ENCODE assay signal across 8 cellular contexts in the genomic region with DNA sequence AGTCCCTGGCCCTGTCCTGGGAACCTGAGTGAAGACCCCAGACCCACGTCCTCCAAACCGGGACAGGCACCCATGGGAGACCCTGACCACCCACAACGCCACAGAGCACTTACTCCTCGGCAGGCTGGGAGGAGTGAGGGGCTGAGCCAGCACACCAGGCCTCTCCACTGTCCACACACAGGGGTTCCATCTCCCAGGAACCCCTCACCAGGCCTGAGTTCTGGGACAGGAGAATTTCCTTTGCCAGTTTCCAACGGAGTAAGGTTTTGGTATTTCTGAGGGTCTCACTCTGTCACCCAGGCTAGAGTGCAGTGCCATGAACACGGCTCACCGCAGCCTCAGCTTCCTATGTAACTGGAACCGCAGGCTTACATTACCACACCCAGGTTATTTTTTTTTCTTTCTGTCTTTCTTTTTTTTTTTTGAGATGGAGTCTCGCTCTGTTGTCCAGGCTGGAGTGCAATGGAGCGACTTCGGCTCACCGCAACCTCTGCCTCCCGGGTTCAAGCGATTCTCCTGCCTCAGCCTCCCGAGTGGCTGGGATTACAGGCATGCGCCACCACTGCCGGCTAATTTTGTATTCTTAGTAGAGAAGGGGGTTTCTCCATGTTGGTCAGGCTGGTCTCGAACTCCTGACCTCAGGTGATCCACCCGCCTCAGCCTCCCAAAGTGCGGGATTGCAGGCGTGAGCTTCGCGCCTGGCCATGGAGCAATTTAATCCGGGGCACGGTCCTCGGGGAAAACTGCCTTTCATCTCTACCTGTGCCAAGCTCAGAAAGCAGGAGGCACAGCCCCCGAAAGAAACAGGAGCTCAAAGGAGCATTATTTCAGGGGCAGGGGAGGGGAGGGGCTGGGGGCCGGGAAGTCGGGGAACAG. TPM values are rescaled to one million over a fixed set of nuclear protein-coding genes. Genes with fewer than 3 reads are reported as not detected.
DNase-seq lines count a peak whose midpoint lies in the region; ATAC-seq and TF ChIP-seq lines count a peak whose summit lies in the region.

No MANE protein-coding gene starts in this region.

- peaks cover 25% of the 10 kb centered on the region for H3K4me1 Mint-ChIP-seq in activated CD4-positive, alpha-beta T cell treated with anti-CD3 and anti-CD28 coated beads, Interleukin-2, amount 10 ng/mL, durations not matched to agents 7 days and 5 days
- H3K4me1 Mint-ChIP-seq in activated naive CD8-positive, alpha-beta T cell treated with anti-CD3 and anti-CD28 coated beads, Interleukin-2, amount 50 U/mL, for 24 hours = peaks cover 26% of the 10 kb centered on the region
- peaks cover 15 to 24% of the 10 kb centered on the region in 2 donors for H3K4me1 Mint-ChIP-seq in immature natural killer cell

- peak overlapping the region; percentile 59 to 68 for H3K27ac ChIP-seq in testis

- 73 to 74% methylated on average over 22 to 29 of the region's 29 CpGs for WGBS in testis, 2 donors

- peaks cover 4% of the 10 kb centered on the region for H3K36me3 Mint-ChIP-seq in activated CD4-positive, alpha-beta T cell treated with anti-CD3 and anti-CD28 coated beads, Interleukin-2, amount 10 ng/mL, durations not matched to agents 7 days and 5 days (ENCODE audit: low read depth)
- H3K36me3 Mint-ChIP-seq in activated naive CD8-positive, alpha-beta T cell treated with anti-CD3 and anti-CD28 coated beads, Interleukin-2, amount 50 U/mL, for 24 hours (ENCODE audit: low read depth) = no peaks in the 10 kb centered on the region
- H3K36me3 Mint-ChIP-seq in immature natural killer cell = no peaks in the 10 kb centered on the region

- TF ChIP-seq CTCF in testis (IDR thresholded peaks at IDR 0.05) = no peak

- H3K4me1 ChIP-seq in testis = peaks cover 35% of the 10 kb centered on the region

- peaks cover 4% of the 10 kb centered on the region for H3K27me3 Mint-ChIP-seq in activated CD4-positive, alpha-beta T cell treated with anti-CD3 and anti-CD28 coated beads, Interleukin-2, amount 10 ng/mL, durations not matched to agents 7 days and 5 days
- H3K27me3 Mint-ChIP-seq in activated naive CD8-positive, alpha-beta T cell treated with anti-CD3 and anti-CD28 coated beads, Interleukin-2, amount 50 U/mL, for 24 hours = no peaks in the 10 kb centered on the region
- peaks cover 6 to 11% (median 8%) of the 10 kb centered on the region in 3 donors for H3K27me3 Mint-ChIP-seq in immature natural killer cell (ENCODE audit: low read depth in 3 of 3)

- CTCF ChIA-PET in activated CD4-positive, alpha-beta T cell treated with anti-CD3 and anti-CD28 coated beads, Interleukin-2, amount 10 ng/mL, durations not matched to agents 7 days and 5 days (lab: Charles Lee) = interaction anchor here (1.2 kb wide), 1 partner anchor 18 kb away, joined by 3 read pairs; no protein-coding TSS in a partner anchor

- H3K36me3 ChIP-seq in testis (ENCODE audit: low read depth, missing control alignments) = no peaks in the 10 kb centered on the region

- no peaks in the 10 kb centered on the region for H3K27me3 ChIP-seq in testis

- ATAC-seq in activated naive CD8-positive, alpha-beta T cell treated with anti-CD3 and anti-CD28 coated beads, Interleukin-2, amount 50 U/mL, for 24 hours = no peak

- H3K27ac Mint-ChIP-seq in activated CD4-positive, alpha-beta T cell treated with anti-CD3 and anti-CD28 coated beads, Interleukin-2, amount 10 ng/mL, durations not matched to agents 7 days and 5 days = peak overlapping the region; percentile 93
- H3K27ac Mint-ChIP-seq in activated naive CD8-positive, alpha-beta T cell treated with anti-CD3 and anti-CD28 coated beads, Interleukin-2, amount 50 U/mL, for 24 hours = no peak overlapping the region
- peak overlapping the region in 4 of 6 donors; percentile 16 to 77 (median 60) for H3K27ac Mint-ChIP-seq in immature natural killer cell

- DNase-seq in activated CD4-positive, alpha-beta T cell treated with anti-CD3 and anti-CD28 coated beads, Interleukin-2, amount 10 ng/mL, durations not matched to agents 7 days and 5 days = peak; percentile 44
- no peak for DNase-seq in activated CD4-positive, alpha-beta T cell treated with anti-CD3 and anti-CD28 coated beads, Interleukin-2, amount 50 U/mL, for 48 hours
- DNase-seq in activated naive CD8-positive, alpha-beta T cell treated with anti-CD3 and anti-CD28 coated beads, Interleukin-2, amount 50 U/mL, for 24 hours = no peak
- DNase-seq in immature natural killer cell (no peak), testis (no peak), LoVo (ENCODE audit: low spot score) (no peak), NCI-H2081 treated with DMSO at 0.1 percent for 48 hours (lab: John Stamatoyannopoulos, UW) (no peak)
- no peak for DNase-seq in effector CD4-positive, alpha-beta T cell

- peak overlapping the region; percentile 71 to 83 for H3K4me3 ChIP-seq in testis

- H3K9me3 ChIP-seq in testis = no peaks in the 10 kb centered on the region

- H3K9me3 Mint-ChIP-seq in activated CD4-positive, alpha-beta T cell treated with anti-CD3 and anti-CD28 coated beads, Interleukin-2, amount 10 ng/mL, durations not matched to agents 7 days and 5 days = no peaks in the 10 kb centered on the region
- H3K9me3 Mint-ChIP-seq in activated naive CD8-positive, alpha-beta T cell treated with anti-CD3 and anti-CD28 coated beads, Interleukin-2, amount 50 U/mL, for 24 hours = no peaks in the 10 kb centered on the region
- H3K9me3 Mint-ChIP-seq in immature natural killer cell = no peaks in the 10 kb centered on the region

- no peak for TF ChIP-seq POLR2A in testis (IDR thresholded peaks at IDR 0.05)

- peak overlapping the region; percentile 84 for H3K4me3 Mint-ChIP-seq in activated CD4-positive, alpha-beta T cell treated with anti-CD3 and anti-CD28 coated beads, Interleukin-2, amount 10 ng/mL, durations not matched to agents 7 days and 5 days
- peak overlapping the region; percentile 73 for H3K4me3 Mint-ChIP-seq in activated naive CD8-positive, alpha-beta T cell treated with anti-CD3 and anti-CD28 coated beads, Interleukin-2, amount 50 U/mL, for 24 hours
- H3K4me3 Mint-ChIP-seq in immature natural killer cell = peak overlapping the region; percentile 69 to 80 (median 74)

- intact Hi-C loops in testis (cut with DNase I; ENCODE audit: low total_unique reads) = no loop called here

- POLR2A ChIA-PET in activated CD4-positive, alpha-beta T cell treated with anti-CD3 and anti-CD28 coated beads, Interleukin-2, amount 10 ng/mL, durations not matched to agents 7 days and 5 days (lab: Charles Lee) = interaction anchor here (1.2 kb wide), 1 partner anchor 9 kb away, joined by 3 read pairs; the partner anchor contains the start of gene MRPL28

RNA-seq across cellular contexts. Expression of gene PGAP6, which starts 1.6 kb away (rescaled TPM):
- total RNA-seq in activated CD4-positive, alpha-beta T cell treated with anti-CD3 and anti-CD28 coated beads, Interleukin-2, amount 10 ng/mL, durations not matched to agents 7 days and 5 days = 10 to 100 TPM; 85.2 to 99.2 TPM
- polyA plus RNA-seq in immature natural killer cell (10 to 100 TPM; 16.0 to 35.9 (median 23.7) TPM), testis (ENCODE audit: insufficient read depth, low read depth, low replicate concordance) (121 TPM)
- total RNA-seq in testis = 100 to 1,000 TPM; 261 to 265 TPM

RNA-seq across cellular contexts. Expression of gene MRPL28, which starts 9.9 kb away (rescaled TPM):
- 10 to 100 TPM; 78.4 to 80.0 TPM for total RNA-seq in activated CD4-positive, alpha-beta T cell treated with anti-CD3 and anti-CD28 coated beads, Interleukin-2, amount 10 ng/mL, durations not matched to agents 7 days and 5 days
- polyA plus RNA-seq in immature natural killer cell = 100 to 1,000 TPM in 2 of 3 donors, 10 to 100 TPM in 1; 98.6 to 139 (median 106) TPM
- total RNA-seq in testis = 100 to 1,000 TPM; 108 to 119 TPM
- polyA plus RNA-seq in testis (ENCODE audit: insufficient read depth, low read depth, low replicate concordance) = 161 TPM

RNA-seq across cellular contexts. Expression of gene NME4, which starts 16.8 kb away (rescaled TPM):
- 10 to 100 TPM; 27.0 to 30.9 TPM for total RNA-seq in activated CD4-positive, alpha-beta T cell treated with anti-CD3 and anti-CD28 coated beads, Interleukin-2, amount 10 ng/mL, durations not matched to agents 7 days and 5 days
- polyA plus RNA-seq in immature natural killer cell (10 to 100 TPM; 30.4 to 53.7 (median 36.5) TPM), testis (ENCODE audit: insufficient read depth, low read depth, low replicate concordance) (79.2 TPM)
- 100 to 1,000 TPM in 1 of 2 donors, 10 to 100 TPM in 1; 87.5 to 107 TPM for total RNA-seq in testis

RNA-seq across cellular contexts. Expression of gene DECR2, which starts 21.5 kb away (rescaled TPM):
- 1 to 10 TPM; 5.3 to 6.9 TPM for total RNA-seq in activated CD4-positive, alpha-beta T cell treated with anti-CD3 and anti-CD28 coated beads, Interleukin-2, amount 10 ng/mL, durations not matched to agents 7 days and 5 days
- 10 to 100 TPM in 1 of 3 donors, 1 to 10 TPM in 2; 3.6 to 12.9 (median 5.4) TPM for polyA plus RNA-seq in immature natural killer cell
- total RNA-seq in testis = 10 to 100 TPM; 52.2 to 56.1 TPM
- 33.2 TPM for polyA plus RNA-seq in testis (ENCODE audit: insufficient read depth, low read depth, low replicate concordance)

RNA-seq across cellular contexts. Expression of gene AXIN1, which starts 27.7 kb away (rescaled TPM):
- 10 to 100 TPM; 25.5 to 30.6 TPM for total RNA-seq in activated CD4-positive, alpha-beta T cell treated with anti-CD3 and anti-CD28 coated beads, Interleukin-2, amount 10 ng/mL, durations not matched to agents 7 days and 5 days
- polyA plus RNA-seq in immature natural killer cell (10 to 100 TPM in 1 of 3 donors, 1 to 10 TPM in 2; 1.9 to 12.5 (median 5.2) TPM), testis (ENCODE audit: insufficient read depth, low read depth, low replicate concordance) (19.4 TPM)
- 10 to 100 TPM; 30.6 to 32.0 TPM for total RNA-seq in testis
